ENCODE assay signal across 1 cellular context in the genomic region with DNA sequence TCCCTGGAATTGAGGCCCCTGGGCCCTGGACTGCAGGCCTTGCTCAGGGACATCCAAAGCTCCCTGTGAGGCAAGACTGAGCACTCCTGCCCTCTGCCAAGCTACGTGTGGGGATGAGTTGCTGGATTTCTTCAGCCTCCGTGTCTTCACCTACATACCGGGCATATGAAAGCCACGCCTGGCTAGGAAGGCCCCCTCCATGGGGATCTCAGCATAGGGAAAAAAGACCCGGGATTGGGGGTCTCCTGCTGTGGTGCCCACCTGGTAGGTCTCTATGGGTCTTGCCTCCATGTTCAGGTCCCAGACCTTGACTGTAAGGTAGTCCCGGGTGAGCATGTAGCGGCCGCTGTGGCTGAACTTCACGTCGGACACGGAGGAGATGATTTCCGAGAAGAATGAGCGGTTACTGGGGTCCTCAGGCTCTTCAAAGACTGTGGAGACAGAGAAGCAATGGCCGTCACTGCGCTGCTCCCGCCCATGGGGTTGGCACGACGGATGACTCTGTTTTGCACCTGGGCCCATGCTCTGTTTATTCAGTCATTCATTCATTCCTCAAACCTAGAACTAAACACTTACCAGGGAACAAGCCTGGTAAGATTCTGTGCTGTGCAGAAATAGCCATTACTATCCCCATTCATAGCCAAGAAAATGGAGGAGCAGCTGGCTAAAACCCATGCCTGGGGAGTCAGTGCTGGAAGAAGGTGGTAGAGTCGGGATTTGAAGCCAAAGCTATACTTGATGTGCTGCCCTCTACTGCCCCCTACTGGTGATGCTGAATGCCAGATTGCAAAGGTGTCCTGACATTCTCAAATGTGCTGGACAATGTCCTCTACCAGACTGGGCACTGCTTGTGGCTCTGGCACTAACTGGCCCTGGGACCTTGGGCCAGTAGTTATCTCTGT.
TF ChIP-seq lines count a peak whose summit lies in the region.

No MANE protein-coding gene starts in this region.

TF ChIP-seq in HEK293, 187 proteins besides CTCF, POLR2A, EP300 and RAD21 (continued from another document):
- TF ChIP-seq, protein P1, sequence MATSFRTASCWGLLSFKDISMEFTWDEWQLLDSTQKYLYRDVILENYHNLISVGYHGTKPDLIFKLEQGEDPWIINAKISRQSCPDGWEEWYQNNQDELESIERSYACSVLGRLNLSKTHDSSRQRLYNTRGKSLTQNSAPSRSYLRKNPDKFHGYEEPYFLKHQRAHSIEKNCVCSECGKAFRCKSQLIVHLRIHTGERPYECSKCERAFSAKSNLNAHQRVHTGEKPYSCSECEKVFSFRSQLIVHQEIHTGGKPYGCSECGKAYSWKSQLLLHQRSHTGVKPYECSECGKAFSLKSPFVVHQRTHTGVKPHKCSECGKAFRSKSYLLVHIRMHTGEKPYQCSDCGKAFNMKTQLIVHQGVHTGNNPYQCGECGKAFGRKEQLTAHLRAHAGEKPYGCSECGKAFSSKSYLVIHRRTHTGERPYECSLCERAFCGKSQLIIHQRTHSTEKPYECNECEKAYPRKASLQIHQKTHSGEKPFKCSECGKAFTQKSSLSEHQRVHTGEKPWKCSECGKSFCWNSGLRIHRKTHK (tag by site-specific recombination; IDR thresholded peaks at IDR 0.05): peak; percentile 93
- TF ChIP-seq, protein P2, sequence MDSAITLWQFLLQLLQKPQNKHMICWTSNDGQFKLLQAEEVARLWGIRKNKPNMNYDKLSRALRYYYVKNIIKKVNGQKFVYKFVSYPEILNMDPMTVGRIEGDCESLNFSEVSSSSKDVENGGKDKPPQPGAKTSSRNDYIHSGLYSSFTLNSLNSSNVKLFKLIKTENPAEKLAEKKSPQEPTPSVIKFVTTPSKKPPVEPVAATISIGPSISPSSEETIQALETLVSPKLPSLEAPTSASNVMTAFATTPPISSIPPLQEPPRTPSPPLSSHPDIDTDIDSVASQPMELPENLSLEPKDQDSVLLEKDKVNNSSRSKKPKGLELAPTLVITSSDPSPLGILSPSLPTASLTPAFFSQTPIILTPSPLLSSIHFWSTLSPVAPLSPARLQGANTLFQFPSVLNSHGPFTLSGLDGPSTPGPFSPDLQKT (IDR thresholded peaks at IDR 0.05; ENCODE audit: borderline replicate concordance, low read depth, low read length): no peak
- TF ChIP-seq SCRT2 (tag by site-specific recombination; IDR thresholded peaks at IDR 0.05) (no peak), ZNF664 (tag by site-specific recombination; IDR thresholded peaks at IDR 0.05) (no peak), SETDB1 (IDR thresholded peaks at IDR 0.05; ENCODE audit: insufficient read length, low read length) (peak; percentile 77), ZNF391 (tag by site-specific recombination; IDR thresholded peaks at IDR 0.05; ENCODE audit: borderline replicate concordance, low read depth) (no peak), ZNF433 (tag by site-specific recombination; IDR thresholded peaks at IDR 0.05; ENCODE audit: low read depth) (no peak), ZNF792 (tag by site-specific recombination; IDR thresholded peaks at IDR 0.05) (no peak), ZBTB20 (tag by site-specific recombination; IDR thresholded peaks at IDR 0.05) (no peak)
